In genomic region chr13:97934590-97934989, GRCh38 we compare ENCODE assay signal across 19 cellular contexts. TPM values are rescaled to one million over a fixed set of nuclear protein-coding genes. Genes with fewer than 3 reads are reported as not detected.
DNase-seq lines count a peak whose midpoint lies in the region; ATAC-seq and TF ChIP-seq lines count a peak whose summit lies in the region.
"Had no signal": no experiment of that assay in that cellular context is flagged by ENCODE, and none has a peak within 500 bp of the region (broad histone marks: within the 10 kb centered on the region; RNA-seq: fewer than 3 reads in every experiment).

No MANE protein-coding gene starts in this region.

- H3K4me1 ChIP-seq in right atrium auricular region, result peaks cover 0 to 4% of the 10 kb centered on the region in 2 donors
- H3K4me1 ChIP-seq: A549, breast epithelium, parathyroid adenoma, stomach had no signal

- ATAC-seq in Right ventricle myocardium inferior (peak; percentile 16), GM19395 (IDR thresholded peaks at IDR 0.05; ENCODE audit: unreplicated experiment) (no peak)
- ATAC-seq: A549; activated CD8-positive, alpha-beta memory T cell treated with anti-CD3 and anti-CD28 coated beads, Interleukin-2, amount 10 ng/mL, durations not matched to agents 7 days and 5 days; Panc1 had no signal

- no peaks in the 10 kb centered on the region for H3K27me3 ChIP-seq in right atrium auricular region
- H3K27me3 ChIP-seq: breast epithelium, stomach had no signal

- peak overlapping the region; percentile 12 for H3K27ac Mint-ChIP-seq in neural crest cell (ENCODE audit: unreplicated experiment)
- H3K27ac Mint-ChIP-seq: activated CD8-positive, alpha-beta memory T cell treated with anti-CD3 and anti-CD28 coated beads, Interleukin-2, amount 10 ng/mL, durations not matched to agents 7 days and 5 days had no signal

- H3K36me3 ChIP-seq in right atrium auricular region, result no peaks in the 10 kb centered on the region
- H3K36me3 ChIP-seq: breast epithelium, stomach had no signal

- no peaks in the 10 kb centered on the region for H3K9me3 Mint-ChIP-seq in neural crest cell

- H3K36me3 Mint-ChIP-seq in neural crest cell (ENCODE audit: low read depth), result no peaks in the 10 kb centered on the region
- H3K36me3 Mint-ChIP-seq: activated CD8-positive, alpha-beta memory T cell treated with anti-CD3 and anti-CD28 coated beads, Interleukin-2, amount 10 ng/mL, durations not matched to agents 7 days and 5 days had no signal

- H3K4me1 Mint-ChIP-seq in neural crest cell, result peaks cover 37% of the 10 kb centered on the region
- H3K4me1 Mint-ChIP-seq: activated CD8-positive, alpha-beta memory T cell treated with anti-CD3 and anti-CD28 coated beads, Interleukin-2, amount 10 ng/mL, durations not matched to agents 7 days and 5 days had no signal

- DNase-seq in Right ventricle myocardium inferior (ENCODE audit: missing footprints) (no peak), right atrium auricular region (ENCODE audit: low spot score) (no peak), fibroblast of the aortic adventitia (ENCODE audit: low read depth) (peak; percentile 82), neural crest cell (ENCODE audit: low read depth, low spot score) (peak; percentile 4), NCI-H128 (lab: John Stamatoyannopoulos, UW; ENCODE audit: unreplicated experiment) (no peak), ecto neural progenitor cell (ENCODE audit: low spot score) (no peak), germinal center (ENCODE audit: low spot score) (no peak)
- DNase-seq: activated CD8-positive, alpha-beta memory T cell treated with anti-CD3 and anti-CD28 coated beads, Interleukin-2, amount 10 ng/mL, durations not matched to agents 7 days and 5 days; dermis blood vessel endothelial cell; NCI-H1092 treated with DMSO at 0.1 percent for 48 hours; NCI-H2171; small intestine; stimulated activated CD4-positive, alpha-beta T cell treated with anti-CD3 and anti-CD28 coated beads, Interleukin-4, amount 100 ng/mL, for 1 hour; stomach had no signal

- no peak for TF ChIP-seq CTCF in right atrium auricular region (IDR thresholded peaks at IDR 0.05)
- TF ChIP-seq CTCF in fibroblast of the aortic adventitia (IDR thresholded peaks at IDR 0.05; ENCODE audit: insufficient read depth, low read length), result no peak
- no peak for TF ChIP-seq CTCF in neural crest cell (conservative IDR thresholded peaks at IDR 0.05)

- H3K27me3 Mint-ChIP-seq in neural crest cell (ENCODE audit: low read depth), result no peaks in the 10 kb centered on the region

- intact Hi-C loops in Right ventricle myocardium inferior (cut with DNase I), result no loop called here

- no peak overlapping the region for H3K27ac ChIP-seq in right atrium auricular region
- H3K27ac ChIP-seq: A549, breast epithelium, parathyroid adenoma, stomach had no signal

- no peaks in the 10 kb centered on the region for H3K9me3 ChIP-seq in right atrium auricular region
- H3K9me3 ChIP-seq: A549, breast epithelium, stomach had no signal

- no peak overlapping the region for H3K4me3 ChIP-seq in right atrium auricular region
- no peak overlapping the region for H3K4me3 ChIP-seq in fibroblast of the aortic adventitia (ENCODE audit: low read depth, low read length)
- H3K4me3 ChIP-seq: A549, breast epithelium, stomach had no signal

- peak overlapping the region; percentile 1 for H3K4me3 Mint-ChIP-seq in neural crest cell
- H3K4me3 Mint-ChIP-seq: activated CD8-positive, alpha-beta memory T cell treated with anti-CD3 and anti-CD28 coated beads, Interleukin-2, amount 10 ng/mL, durations not matched to agents 7 days and 5 days had no signal

RNA-seq across cellular contexts. Expression of gene IPO5, which starts 18.9 kb away (rescaled TPM):
- total RNA-seq in Right ventricle myocardium inferior, result 94.0 TPM
- total RNA-seq in right atrium auricular region, result 10 to 100 TPM; 58.2 to 87.4 TPM
- total RNA-seq in fibroblast of the aortic adventitia (ENCODE audit: low replicate concordance), result 212 and 286 TPM in 2 replicates
- total RNA-seq in neural crest cell, result 249 and 251 TPM in 2 replicates

Comparison
In these comparisons a context has a peak if more than half of its experiments do, and no peak if none do; other contexts are left out.
1. DNase-seq: peak in fibroblast of the aortic adventitia (single experiment) and neural crest cell (single experiment); none in Right ventricle myocardium inferior (single experiment), right atrium auricular region (single experiment), NCI-H128 (single experiment), ecto neural progenitor cell (single experiment) and germinal center (single experiment).